In genomic region chr3:168860028-168860427, GRCh38 we compare ENCODE assay signal across 19 cellular contexts.
A peak's percentile ranks its signal among the peaks of the same experiment; 100 is the strongest.
DNase-seq lines count a peak whose midpoint lies in the region; ATAC-seq, FAIRE-seq and TF ChIP-seq lines count a peak whose summit lies in the region.
"Had no signal": no experiment of that assay in that cellular context is flagged by ENCODE, and none has a peak within 500 bp of the region (broad histone marks: within the 10 kb centered on the region; RNA-seq: fewer than 3 reads in every experiment).

No MANE protein-coding gene starts in this region.

- CTCF ChIA-PET in Calu3 (lab: Charles Lee), result no interaction called here

- no peaks in the 10 kb centered on the region for H4K20me1 ChIP-seq in BLaER1

- DNase-seq in Calu3 (no peak), kidney (no peak), body of pancreas (no peak), transverse colon (no peak)
- DNase-seq in activated T-cell treated with anti-CD3 and anti-CD28 coated beads, Interleukin-2, amount 50 U/mL, for 24 hours, result no peak
- DNase-seq: C1 segment of cervical spinal cord; CD4-positive, alpha-beta memory T cell; DMS79; EL; GDM1; H9 had no signal

- H3K9me3 Mint-ChIP-seq in Calu3 (ENCODE audit: low read depth, unreplicated experiment), result peaks cover 4% of the 10 kb centered on the region
- peaks cover 2% of the 10 kb centered on the region for H3K9me3 Mint-ChIP-seq in activated T-cell treated with anti-CD3 and anti-CD28 coated beads, Interleukin-2, amount 50 U/mL, for 24 hours

- no TSS peak for BruUV-seq in Calu3 (replicated peaks; lab: Mats Ljungman, UMichigan)

- no peak overlapping the region for H3K9ac ChIP-seq in BLaER1
- no peak overlapping the region for H3K9ac ChIP-seq in kidney (ENCODE audit: low read length in 2 of 2)

- in situ Hi-C loops in transverse colon (cut with MboI; ENCODE audit: low pct_ligation_motif_present in 1 of 4, low pct_unique_long_range_greater_than_20kb in 1 of 4, low sequenced_read_pairs in 3 of 4), result no loop called here

- no peak for TF ChIP-seq POLR2A in body of pancreas (IDR thresholded peaks at IDR 0.05)
- TF ChIP-seq POLR2A in transverse colon (IDR thresholded peaks at IDR 0.05), result no peak

- intact Hi-C loops in Calu3 (cut with micrococcal nuclease; ENCODE audit: unreplicated experiment), result loop anchor here (10.0 kb wide), 1 partner anchor 525 kb away; no protein-coding TSS in a partner anchor
- intact Hi-C loops in kidney (cut with DNase I), result no loop called here
- intact Hi-C loops in body of pancreas (cut with DNase I), result no loop called here
- intact Hi-C loops in transverse colon (cut with DNase I; ENCODE audit: low total_unique reads), result loop anchor here (10.0 kb wide), 1 partner anchor 805 kb away; the partner anchor contains the start of gene MECOM

- H3K4me1 ChIP-seq in BLaER1 (peaks cover 48% of the 10 kb centered on the region), kidney (ENCODE audit: control insufficient read depth in 1 of 2, insufficient read depth in 1 of 2, low read depth in 1 of 2, low read length in 2 of 2) (peaks cover 2 to 9% of the 10 kb centered on the region in 2 donors), body of pancreas (peaks cover 38% of the 10 kb centered on the region), transverse colon (peaks cover 0 to 45% (median 15%) of the 10 kb centered on the region in 4 donors)

- H3K27ac ChIP-seq in 22Rv1, result peak overlapping the region; percentile 54
- no peak overlapping the region for H3K27ac ChIP-seq in BLaER1
- H3K27ac ChIP-seq in kidney (ENCODE audit: low read depth in 2 of 2, low read length in 2 of 2), result peak overlapping the region; percentile 18 to 26
- peak overlapping the region in 1 of 4 donors; percentile 13 for H3K27ac ChIP-seq in body of pancreas
- H3K27ac ChIP-seq in transverse colon, result no peak overlapping the region

- TF ChIP-seq EP300 in transverse colon (IDR thresholded peaks at IDR 0.05; ENCODE audit: low read depth), result no peak

- no peak for TF ChIP-seq CTCF in 22Rv1 (IDR thresholded peaks at IDR 0.05)
- TF ChIP-seq CTCF in Calu3 (IDR thresholded peaks at IDR 0.05; ENCODE audit: unreplicated experiment), result no peak
- TF ChIP-seq CTCF in kidney (IDR thresholded peaks at IDR 0.05; ENCODE audit: borderline replicate concordance, extremely low read depth, insufficient read depth), result no peak
- TF ChIP-seq CTCF in body of pancreas (IDR thresholded peaks at IDR 0.05), result no peak
- TF ChIP-seq CTCF in transverse colon (IDR thresholded peaks at IDR 0.05), result no peak

- no peak for ATAC-seq in body of pancreas
- ATAC-seq in GM18870 (IDR thresholded peaks at IDR 0.05; ENCODE audit: unreplicated experiment), result no peak
- ATAC-seq: GM12878, GM23338, HCT116 had no signal

- no peaks in the 10 kb centered on the region for H3K36me3 Mint-ChIP-seq in Calu3 (ENCODE audit: insufficient read depth, unreplicated experiment)
- no peaks in the 10 kb centered on the region for H3K36me3 Mint-ChIP-seq in activated T-cell treated with anti-CD3 and anti-CD28 coated beads, Interleukin-2, amount 50 U/mL, for 24 hours (ENCODE audit: low read depth)
- H3K36me3 Mint-ChIP-seq: CD4-positive, alpha-beta memory T cell had no signal

- no peaks in the 10 kb centered on the region for H3K27me3 Mint-ChIP-seq in Calu3 (ENCODE audit: unreplicated experiment)
- H3K27me3 Mint-ChIP-seq in activated T-cell treated with anti-CD3 and anti-CD28 coated beads, Interleukin-2, amount 50 U/mL, for 24 hours, result no peaks in the 10 kb centered on the region
- H3K27me3 Mint-ChIP-seq: CD4-positive, alpha-beta memory T cell had no signal

- H3K36me3 ChIP-seq in BLaER1, result no peaks in the 10 kb centered on the region
- no peaks in the 10 kb centered on the region for H3K36me3 ChIP-seq in kidney (ENCODE audit: control insufficient read depth in 1 of 2, insufficient read depth in 2 of 2, low read length in 2 of 2)
- H3K36me3 ChIP-seq in body of pancreas (replicated peaks in 1 of 2; ENCODE audit: insufficient read depth in 1 of 2, low read depth in 2 of 2), result no peaks in the 10 kb centered on the region
- H3K36me3 ChIP-seq in transverse colon, result no peaks in the 10 kb centered on the region

- H3K9me3 ChIP-seq in BLaER1 (peaks cover 22% of the 10 kb centered on the region), kidney (ENCODE audit: control insufficient read depth in 1 of 2, low read length in 2 of 2) (no peaks in the 10 kb centered on the region), body of pancreas (no peaks in the 10 kb centered on the region), transverse colon (no peaks in the 10 kb centered on the region)

- 61 to 67% methylated on average over 4 of the region's 4 CpGs for WGBS in body of pancreas, 2 donors
- WGBS in transverse colon (ENCODE audit: low coverage in 1 of 2), 2 donors, result 54 to 66% methylated on average over 4 of the region's 4 CpGs

- H3K27ac Mint-ChIP-seq in Calu3 (ENCODE audit: unreplicated experiment), result peak overlapping the region; percentile 76
- no peak overlapping the region for H3K27ac Mint-ChIP-seq in activated T-cell treated with anti-CD3 and anti-CD28 coated beads, Interleukin-2, amount 50 U/mL, for 24 hours
- H3K27ac Mint-ChIP-seq: B cell; CD4-positive, alpha-beta memory T cell; GM23338; H9 had no signal

- peak overlapping the region; percentile 83 for H3K4me2 ChIP-seq in BLaER1
- H3K4me2 ChIP-seq: GM23338 had no signal

- no peak overlapping the region for H3K4me3 Mint-ChIP-seq in Calu3 (ENCODE audit: low read depth, unreplicated experiment)
- no peak overlapping the region for H3K4me3 Mint-ChIP-seq in activated T-cell treated with anti-CD3 and anti-CD28 coated beads, Interleukin-2, amount 50 U/mL, for 24 hours
- H3K4me3 Mint-ChIP-seq: B cell; CD4-positive, alpha-beta memory T cell; GM23338; H9 had no signal

- H3K4me3 ChIP-seq in BLaER1, result no peak overlapping the region
- H3K4me3 ChIP-seq in kidney (ENCODE audit: low read length in 2 of 2), result no peak overlapping the region
- no peak overlapping the region for H3K4me3 ChIP-seq in body of pancreas
- H3K4me3 ChIP-seq in transverse colon, result no peak overlapping the region
- H3K4me3 ChIP-seq: GM12878, GM23338 had no signal

- FAIRE-seq in kidney (lab: Jason Lieb, UNC), result no peak
- FAIRE-seq: A204.1, GM12878 had no signal

- H3K27me3 ChIP-seq in BLaER1, result no peaks in the 10 kb centered on the region
- H3K27me3 ChIP-seq in body of pancreas, result no peaks in the 10 kb centered on the region
- H3K27me3 ChIP-seq in transverse colon, result no peaks in the 10 kb centered on the region

- H3K4me1 Mint-ChIP-seq in Calu3 (ENCODE audit: low read depth, unreplicated experiment), result peaks cover 65% of the 10 kb centered on the region
- no peaks in the 10 kb centered on the region for H3K4me1 Mint-ChIP-seq in activated T-cell treated with anti-CD3 and anti-CD28 coated beads, Interleukin-2, amount 50 U/mL, for 24 hours (ENCODE audit: low read depth)
- H3K4me1 Mint-ChIP-seq: B cell; CD4-positive, alpha-beta memory T cell; H9 had no signal

Comparison
In these comparisons a context has a peak if more than half of its experiments do, and no peak if none do; other contexts are left out.
1. H3K27ac ChIP-seq: peak in 22Rv1 (single experiment) and kidney (2 of 2); none in BLaER1 (single experiment) and transverse colon (0 of 4).
2. intact Hi-C loops: an anchor here in Calu3 (10.0 kb wide) and transverse colon (10.0 kb wide); none called in kidney and body of pancreas.